ENCODE assay signal across 15 cellular contexts in the genomic region with DNA sequence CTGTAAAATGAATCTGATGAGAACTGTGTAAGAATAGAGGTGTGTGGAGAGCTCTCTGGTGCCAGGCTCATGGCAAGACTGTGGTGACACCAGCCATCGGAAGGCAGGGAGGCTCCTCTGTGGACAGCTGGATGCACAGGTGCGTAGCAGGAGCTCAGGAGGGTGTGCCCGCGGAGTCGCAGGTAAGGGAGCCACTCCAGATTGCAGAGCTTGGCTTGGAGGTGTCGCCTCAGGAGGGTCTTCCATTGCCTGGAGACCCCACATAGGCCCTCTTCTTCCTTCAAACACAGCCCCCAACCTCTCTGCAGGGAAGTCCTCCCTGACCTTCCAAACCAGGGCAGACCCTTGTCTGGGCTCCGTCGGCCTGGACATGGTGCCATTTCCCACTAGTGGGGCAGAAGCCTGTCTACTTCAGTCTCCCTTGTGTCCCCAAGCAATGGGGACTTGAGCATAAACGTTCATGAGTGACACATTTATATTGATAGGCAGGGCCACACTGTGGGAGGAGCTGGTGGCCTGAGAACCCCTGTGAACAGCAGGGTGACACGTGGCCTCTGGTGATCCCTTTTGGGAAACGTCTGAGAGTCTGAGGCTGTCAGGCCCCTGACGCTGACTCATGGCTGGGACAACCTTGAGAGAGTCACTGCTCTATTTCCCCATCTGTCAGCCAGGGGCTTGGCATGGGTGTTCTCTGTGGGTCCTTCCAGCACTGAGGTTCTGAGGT. TPM values are rescaled to one million over a fixed set of nuclear protein-coding genes. Genes with fewer than 3 reads are reported as not detected.
A peak's percentile ranks its signal among the peaks of the same experiment; 100 is the strongest.
DNase-seq lines count a peak whose midpoint lies in the region; ATAC-seq and TF ChIP-seq lines count a peak whose summit lies in the region.
"Had no signal": no experiment of that assay in that cellular context is flagged by ENCODE, and none has a peak within 500 bp of the region (broad histone marks: within the 10 kb centered on the region; RNA-seq: fewer than 3 reads in every experiment).

No MANE protein-coding gene starts in this region.

- H3K4me2 ChIP-seq in GM23338 (no peak overlapping the region), trophoblast cell (ENCODE audit: low read length) (no peak overlapping the region)

- H3K27ac ChIP-seq in GM23338 (ENCODE audit: low read depth) (no peak overlapping the region), trophoblast cell (ENCODE audit: low read depth, low read length) (no peak overlapping the region), prostate gland (no peak overlapping the region)
- H3K27ac ChIP-seq: testis had no signal

- peaks cover 3% of the 10 kb centered on the region; the same call in 2 of the 3 replicates for H3K9me3 Mint-ChIP-seq in GM23338

- WGBS in trophoblast cell (ENCODE audit: extremely low coverage, insufficient coverage, insufficient read length), result no CpG with 5 or more reads among the region's 12 CpGs
- WGBS in prostate gland, result 90% methylated on average over 12 of the region's 12 CpGs

- peak; percentile 51 for DNase-seq in SIG-M5 treated with dmso at 0.1 percent for 504 hours (lab: John Stamatoyannopoulos, UW; ENCODE audit: unreplicated experiment)
- no peak for DNase-seq in SIG-M5 (lab: John Stamatoyannopoulos, UW)
- DNase-seq in GM23338 (ENCODE audit: low spot score), result no peak
- DNase-seq in activated T-cell treated with anti-CD3 and anti-CD28 coated beads, Interleukin-2, amount 50 U/mL, for 1 hour, result peak; percentile 10
- peak; percentile 7 to 8 for DNase-seq in trophoblast cell
- DNase-seq in prostate gland (ENCODE audit: low spot score), result no peak
- no peak for DNase-seq in midbrain (lab: John Stamatoyannopoulos, UW)
- no peak for DNase-seq in NCI-H1092 treated with DMSO at 0.1 percent for 48 hours (lab: John Stamatoyannopoulos, UW)
- DNase-seq: glutamatergic neuron, NCI-H345, T-helper 17 cell, testis had no signal

- H4K20me1 ChIP-seq in GM23338 (replicated peaks; ENCODE audit: insufficient read depth), result no peaks in the 10 kb centered on the region

- H3K9me3 ChIP-seq in trophoblast cell (ENCODE audit: insufficient read depth, low read depth, low read length), result peaks cover 5% of the 10 kb centered on the region
- no peaks in the 10 kb centered on the region for H3K9me3 ChIP-seq in prostate gland
- H3K9me3 ChIP-seq: testis had no signal

- H2BK5ac ChIP-seq in trophoblast cell (ENCODE audit: low read depth, low read length, poor library complexity), result no peak overlapping the region

- peak overlapping the region; percentile 52; the same call in 1 of the 2 replicates for H3K27ac Mint-ChIP-seq in GM23338
- H3K27ac Mint-ChIP-seq: activated naive CD4-positive, alpha-beta T cell treated with anti-CD3 and anti-CD28 coated beads, Interleukin-2, amount 50 U/mL, for 24 hours; IgD-negative memory B cell; T-helper 17 cell had no signal

- H3K9me2 ChIP-seq in GM23338 (ENCODE audit: insufficient read depth), result peaks cover 4% of the 10 kb centered on the region; the same call in 1 of the 2 replicates

- TF ChIP-seq POLR2A in prostate gland (IDR thresholded peaks at IDR 0.05), result no peak

- H3K27me3 ChIP-seq in GM23338 (ENCODE audit: insufficient read depth) (no peaks in the 10 kb centered on the region), trophoblast cell (ENCODE audit: insufficient read depth, low read length) (no peaks in the 10 kb centered on the region), prostate gland (replicated peaks; ENCODE audit: insufficient read depth) (no peaks in the 10 kb centered on the region)
- H3K27me3 ChIP-seq: testis had no signal

- H4K91ac ChIP-seq in trophoblast cell (ENCODE audit: low read depth, low read length), result no peak overlapping the region

- H2BK120ac ChIP-seq in trophoblast cell (ENCODE audit: insufficient read depth, low read length, poor library complexity), result no peak overlapping the region

- H3K4me3 ChIP-seq in GM23338 (no peak overlapping the region), trophoblast cell (ENCODE audit: low read depth, low read length) (no peak overlapping the region), prostate gland (no peak overlapping the region)
- H3K4me3 ChIP-seq: testis had no signal

- H3K9ac ChIP-seq in trophoblast cell (ENCODE audit: low read length), result no peak overlapping the region

- H4K12ac ChIP-seq in trophoblast cell (ENCODE audit: low read depth, low read length), result no peak overlapping the region

- H3K23ac ChIP-seq in trophoblast cell (ENCODE audit: low read length), result no peak overlapping the region

- H3K79me1 ChIP-seq in trophoblast cell (ENCODE audit: low read length), result no peaks in the 10 kb centered on the region

- intact Hi-C loops in prostate gland (cut with DNase I), result no loop called here

- H3K79me2 ChIP-seq in GM23338 (replicated peaks; ENCODE audit: insufficient read depth), result no peaks in the 10 kb centered on the region
- H3K79me2 ChIP-seq in trophoblast cell (ENCODE audit: control insufficient read depth, insufficient read depth, low read length, poor library complexity), result no peaks in the 10 kb centered on the region

- no peak overlapping the region for H3K4me3 Mint-ChIP-seq in GM23338
- H3K4me3 Mint-ChIP-seq: activated naive CD4-positive, alpha-beta T cell treated with anti-CD3 and anti-CD28 coated beads, Interleukin-2, amount 50 U/mL, for 24 hours; IgD-negative memory B cell; T-helper 17 cell had no signal

- no peak for ATAC-seq in GM23338
- ATAC-seq: T-helper 17 cell had no signal

- no peaks in the 10 kb centered on the region for H3K4me1 ChIP-seq in GM23338 (ENCODE audit: insufficient read depth)
- H3K4me1 ChIP-seq in trophoblast cell (ENCODE audit: control insufficient read depth in 1 of 2, insufficient read depth in 2 of 2, low read length in 2 of 2), result no peaks in the 10 kb centered on the region
- no peaks in the 10 kb centered on the region for H3K4me1 ChIP-seq in prostate gland (replicated peaks)
- H3K4me1 ChIP-seq: testis had no signal

- no peak overlapping the region for H3K4ac ChIP-seq in trophoblast cell (ENCODE audit: low read depth, low read length)

- H3K36me3 ChIP-seq in GM23338 (ENCODE audit: insufficient read depth) (no peaks in the 10 kb centered on the region), trophoblast cell (ENCODE audit: control insufficient read depth in 1 of 2, insufficient read depth in 2 of 2, low read length in 2 of 2) (no peaks in the 10 kb centered on the region), prostate gland (no peaks in the 10 kb centered on the region)

- H3K4me1 Mint-ChIP-seq in GM23338, result peaks cover 10% of the 10 kb centered on the region

- H4K8ac ChIP-seq in trophoblast cell (ENCODE audit: low read depth, low read length), result no peak overlapping the region

- H3F3A ChIP-seq in GM23338 (replicated peaks; ENCODE audit: low read depth), result no peaks in the 10 kb centered on the region

- peaks cover 10% of the 10 kb centered on the region for H3K27me3 Mint-ChIP-seq in GM23338 (ENCODE audit: insufficient read depth, low read depth, poor library complexity)
- H3K27me3 Mint-ChIP-seq: activated naive CD4-positive, alpha-beta T cell treated with anti-CD3 and anti-CD28 coated beads, Interleukin-2, amount 50 U/mL, for 24 hours had no signal

- no peak overlapping the region for H2AFZ ChIP-seq in GM23338
- no peak overlapping the region for H2AFZ ChIP-seq in trophoblast cell (ENCODE audit: insufficient read depth, low read length, poor library complexity)

- H3K18ac ChIP-seq in trophoblast cell (ENCODE audit: low read length), result no peak overlapping the region

- no peaks in the 10 kb centered on the region for H3K36me3 Mint-ChIP-seq in GM23338 (ENCODE audit: low read depth)

- no peak overlapping the region for H2AK5ac ChIP-seq in trophoblast cell (ENCODE audit: low read length)

- TF ChIP-seq CTCF in GM23338 (conservative IDR thresholded peaks at IDR 0.05; ENCODE audit: low read depth in 2 of 2) (no peak), prostate gland (IDR thresholded peaks at IDR 0.05) (no peak)

- no peak overlapping the region for H2BK12ac ChIP-seq in trophoblast cell (ENCODE audit: low read length)

- no peak overlapping the region for H3K14ac ChIP-seq in trophoblast cell (ENCODE audit: low read length)

TF ChIP-seq in GM23338, 12 proteins besides CTCF, POLR2A, EP300 and RAD21 (continues in another document):
- TF ChIP-seq STAT1 (IDR thresholded peaks at IDR 0.05; ENCODE audit: unreplicated experiment) (no peak), EZH2phosphoT487 (IDR thresholded peaks at IDR 0.05; ENCODE audit: unreplicated experiment) (no peak), EZH2 (IDR thresholded peaks at IDR 0.05; ENCODE audit: low read depth, unreplicated experiment) (no peak), JUNB (IDR thresholded peaks at IDR 0.05; ENCODE audit: unreplicated experiment) (no peak), NANOG (IDR thresholded peaks at IDR 0.05; ENCODE audit: borderline replicate concordance) (no peak)
- TF ChIP-seq, protein P1, sequence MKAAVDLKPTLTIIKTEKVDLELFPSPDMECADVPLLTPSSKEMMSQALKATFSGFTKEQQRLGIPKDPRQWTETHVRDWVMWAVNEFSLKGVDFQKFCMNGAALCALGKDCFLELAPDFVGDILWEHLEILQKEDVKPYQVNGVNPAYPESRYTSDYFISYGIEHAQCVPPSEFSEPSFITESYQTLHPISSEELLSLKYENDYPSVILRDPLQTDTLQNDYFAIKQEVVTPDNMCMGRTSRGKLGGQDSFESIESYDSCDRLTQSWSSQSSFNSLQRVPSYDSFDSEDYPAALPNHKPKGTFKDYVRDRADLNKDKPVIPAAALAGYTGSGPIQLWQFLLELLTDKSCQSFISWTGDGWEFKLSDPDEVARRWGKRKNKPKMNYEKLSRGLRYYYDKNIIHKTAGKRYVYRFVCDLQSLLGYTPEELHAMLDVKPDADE (IDR thresholded peaks at IDR 0.05), result no peak

RNA-seq across cellular contexts. Expression of gene SMIM38, which starts 54.4 kb away (rescaled TPM):
- 0.38 TPM in 1 of 2 replicates, not detected in the other for total RNA-seq in GM23338 (2014; rRNA removed; shearing (Covaris generic))
- not detected in 2 replicates for polyA plus RNA-seq in GM23338 (2016; fragmentation: Nextera tagmentation; extraction: Ambion mirVana)
- 0.12 and 0.14 TPM in 2 replicates for polyA plus RNA-seq in trophoblast cell (2013)
- total RNA-seq in prostate gland, result 1 to 10 TPM; 2.8 to 3.9 TPM
- total RNA-seq: dermis microvascular lymphatic vessel endothelial cell had no signal
- polyA plus RNA-seq: IgD-negative memory B cell had no signal

Comparison
In these comparisons a context has a peak if more than half of its experiments do, and no peak if none do; other contexts are left out.
1. DNase-seq: peak in SIG-M5 treated with dmso at 0.1 percent for 504 hours (single experiment), activated T-cell treated with anti-CD3 and anti-CD28 coated beads, Interleukin-2, amount 50 U/mL, for 1 hour (single experiment) and trophoblast cell (2 of 2); none in SIG-M5 (single experiment), GM23338 (single experiment), prostate gland (single experiment), midbrain (single experiment) and NCI-H1092 treated with DMSO at 0.1 percent for 48 hours (single experiment).